25 cellular contexts compared by ENCODE assay signal in the genomic region with DNA sequence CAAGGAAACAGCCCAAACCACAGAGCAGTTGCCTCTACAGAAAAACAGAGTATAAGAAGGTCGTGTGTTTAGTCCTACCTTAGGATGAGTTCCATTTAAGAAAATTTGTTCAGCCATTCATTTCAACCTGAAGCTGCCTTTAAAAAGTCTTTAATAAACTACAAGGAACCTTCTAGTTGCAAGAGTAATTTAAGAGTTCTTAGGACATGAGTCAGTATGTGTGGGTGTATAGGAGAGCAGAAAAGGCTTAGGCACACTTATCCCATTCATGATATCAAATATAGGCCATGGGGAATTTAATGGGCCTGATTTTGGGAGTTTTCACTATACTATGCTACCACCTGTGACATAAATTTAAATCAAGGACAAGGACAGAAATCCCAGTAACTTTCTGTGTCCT.
A peak's percentile ranks its signal among the peaks of the same experiment; 100 is the strongest.
DNase-seq lines count a peak whose midpoint lies in the region; ATAC-seq and TF ChIP-seq lines count a peak whose summit lies in the region.
"Had no signal": no experiment of that assay in that cellular context is flagged by ENCODE, and none has a peak within 500 bp of the region (broad histone marks: within the 10 kb centered on the region; RNA-seq: fewer than 3 reads in every experiment).

No MANE protein-coding gene starts in this region.

- TF ChIP-seq CTCF in kidney epithelial cell (IDR thresholded peaks at IDR 0.05; ENCODE audit: insufficient read depth, low read length, poor library complexity, severe bottlenecking) (no peak), left ventricle myocardium inferior (IDR thresholded peaks at IDR 0.05; ENCODE audit: borderline replicate concordance) (no peak)

- no peaks in the 10 kb centered on the region for H3K4me1 ChIP-seq in left ventricle myocardium inferior
- H3K4me1 ChIP-seq in right cardiac atrium (ENCODE audit: control insufficient read depth, insufficient read depth, low read length): no peaks in the 10 kb centered on the region
- H3K4me1 ChIP-seq: parathyroid adenoma, testis had no signal

- H3K4me3 Mint-ChIP-seq in activated naive CD8-positive, alpha-beta T cell: no peak overlapping the region
- H3K4me3 Mint-ChIP-seq in activated naive CD8-positive, alpha-beta T cell treated with anti-CD3 and anti-CD28 coated beads for 36 hours: no peak overlapping the region
- H3K4me3 Mint-ChIP-seq: activated CD8-positive, alpha-beta T cell treated with anti-CD3 and anti-CD28 coated beads for 36 hours; CD4-positive, CD25-positive, alpha-beta regulatory T cell; T-helper 1 cell treated with Interleukin-12 subunit alpha and Interleukin-12 subunit beta and Interleukin-4 antibody, amounts not matched to agents 30 μg/mL and 1 μg/mL, for 36 hours had no signal

- H3K36me3 ChIP-seq in kidney epithelial cell (ENCODE audit: control insufficient read depth, insufficient read depth, low read length) (no peaks in the 10 kb centered on the region), left ventricle myocardium inferior (no peaks in the 10 kb centered on the region)

- no peaks in the 10 kb centered on the region for H3K9me3 Mint-ChIP-seq in activated naive CD8-positive, alpha-beta T cell (ENCODE audit: low read depth)
- no peaks in the 10 kb centered on the region for H3K9me3 Mint-ChIP-seq in activated naive CD8-positive, alpha-beta T cell treated with anti-CD3 and anti-CD28 coated beads for 36 hours
- H3K9me3 Mint-ChIP-seq: activated CD8-positive, alpha-beta T cell treated with anti-CD3 and anti-CD28 coated beads for 36 hours; T-helper 1 cell treated with Interleukin-12 subunit alpha and Interleukin-12 subunit beta and Interleukin-4 antibody, amounts not matched to agents 30 μg/mL and 1 μg/mL, for 36 hours had no signal

- 61% methylated on average over 1 of the region's 1 CpG for WGBS in right cardiac atrium

- peak overlapping the region; percentile 11 for H3K27ac Mint-ChIP-seq in activated naive CD8-positive, alpha-beta T cell
- H3K27ac Mint-ChIP-seq in activated naive CD8-positive, alpha-beta T cell treated with anti-CD3 and anti-CD28 coated beads for 36 hours: no peak overlapping the region
- H3K27ac Mint-ChIP-seq: activated CD8-positive, alpha-beta T cell treated with anti-CD3 and anti-CD28 coated beads for 36 hours; activated naive CD4-positive, alpha-beta T cell treated with anti-CD3 and anti-CD28 coated beads, Interleukin-2, amount 50 U/mL, for 72 hours; T-helper 1 cell treated with Interleukin-12 subunit alpha and Interleukin-12 subunit beta and Interleukin-4 antibody, amounts not matched to agents 30 μg/mL and 1 μg/mL, for 36 hours had no signal

- DNase-seq in activated naive CD8-positive, alpha-beta T cell treated with anti-CD3 and anti-CD28 coated beads for 36 hours: no peak
- DNase-seq in astrocyte of the hippocampus (ENCODE audit: low read depth, low spot score): peak; percentile 2
- peak; percentile 7 for DNase-seq in kidney epithelial cell (ENCODE audit: low read depth)
- DNase-seq in activated CD4-positive, alpha-beta T cell treated with anti-CD3 and anti-CD28 coated beads for 48 hours: no peak
- no peak for DNase-seq in NCI-H69 (lab: John Stamatoyannopoulos, UW)
- DNase-seq in left ventricle myocardium inferior: no peak
- no peak for DNase-seq in right cardiac atrium
- DNase-seq: activated CD8-positive, alpha-beta T cell treated with anti-CD3 and anti-CD28 coated beads for 36 hours; CD4-positive, CD25-positive, alpha-beta regulatory T cell; cerebellar nuclear complex; dorsolateral prefrontal cortex; mammary epithelial cell; NCI-H1417; NCI-H2107; NCI-H446; stimulated activated naive CD8-positive, alpha-beta T cell treated with anti-CD3 and anti-CD28 coated beads, Interleukin-15, Interleukin-2, amounts not matched to agents 100 U/mL and 50 U/mL, for 24 hours; testis had no signal

- no peak overlapping the region for H3K4me3 ChIP-seq in kidney epithelial cell (ENCODE audit: low read depth, low read length)
- H3K4me3 ChIP-seq in left ventricle myocardium inferior: no peak overlapping the region
- no peak overlapping the region for H3K4me3 ChIP-seq in right cardiac atrium (ENCODE audit: low read length)
- H3K4me3 ChIP-seq: dorsolateral prefrontal cortex, SK-N-MC, testis had no signal

- H3K9me3 ChIP-seq in left ventricle myocardium inferior (replicated peaks) (no peaks in the 10 kb centered on the region), right cardiac atrium (ENCODE audit: control insufficient read depth, low read length) (no peaks in the 10 kb centered on the region)
- H3K9me3 ChIP-seq: testis had no signal

- intact Hi-C loops in left ventricle myocardium inferior (cut with micrococcal nuclease): no loop called here
- intact Hi-C loops in right cardiac atrium (cut with DNase I): no loop called here

- peaks cover 8% of the 10 kb centered on the region for H3K27me3 Mint-ChIP-seq in activated naive CD8-positive, alpha-beta T cell
- H3K27me3 Mint-ChIP-seq in activated naive CD8-positive, alpha-beta T cell treated with anti-CD3 and anti-CD28 coated beads for 36 hours: no peaks in the 10 kb centered on the region
- H3K27me3 Mint-ChIP-seq: CD4-positive, CD25-positive, alpha-beta regulatory T cell had no signal

- H3K27ac ChIP-seq in left ventricle myocardium inferior (replicated peaks) (no peak overlapping the region), right cardiac atrium (ENCODE audit: low read length) (no peak overlapping the region)
- H3K27ac ChIP-seq: 22Rv1, dorsolateral prefrontal cortex, parathyroid adenoma, SK-N-MC, testis had no signal

- no peaks in the 10 kb centered on the region for H3K4me1 Mint-ChIP-seq in activated naive CD8-positive, alpha-beta T cell (ENCODE audit: low read depth)
- no peaks in the 10 kb centered on the region for H3K4me1 Mint-ChIP-seq in activated naive CD8-positive, alpha-beta T cell treated with anti-CD3 and anti-CD28 coated beads for 36 hours
- H3K4me1 Mint-ChIP-seq: CD4-positive, CD25-positive, alpha-beta regulatory T cell had no signal

- H3K36me3 Mint-ChIP-seq in activated naive CD8-positive, alpha-beta T cell: no peaks in the 10 kb centered on the region
- no peaks in the 10 kb centered on the region for H3K36me3 Mint-ChIP-seq in activated naive CD8-positive, alpha-beta T cell treated with anti-CD3 and anti-CD28 coated beads for 36 hours
- H3K36me3 Mint-ChIP-seq: activated naive CD4-positive, alpha-beta T cell treated with anti-CD3 and anti-CD28 coated beads, Interleukin-2, amount 50 U/mL, for 72 hours; CD4-positive, CD25-positive, alpha-beta regulatory T cell had no signal

- no peaks in the 10 kb centered on the region for H3K27me3 ChIP-seq in kidney epithelial cell (ENCODE audit: control insufficient read depth, insufficient read depth, low read length)
- H3K27me3 ChIP-seq in left ventricle myocardium inferior (ENCODE audit: low read depth): no peaks in the 10 kb centered on the region
- H3K27me3 ChIP-seq in right cardiac atrium (ENCODE audit: control insufficient read depth, insufficient read depth): no peaks in the 10 kb centered on the region
- H3K27me3 ChIP-seq: testis had no signal

- no peak for ATAC-seq in right cardiac atrium
- ATAC-seq: activated CD4-positive, CD25-positive, alpha-beta regulatory T cell treated with anti-CD3 and anti-CD28 coated beads, Interleukin-2, amount 50 U/mL, for 24 hours; activated CD8-positive, alpha-beta T cell treated with anti-CD3 and anti-CD28 coated beads for 36 hours; activated naive CD4-positive, alpha-beta T cell treated with anti-CD3 and anti-CD28 coated beads, Interleukin-2, amount 50 U/mL, for 72 hours; sciatic nerve; stimulated activated naive CD8-positive, alpha-beta T cell treated with anti-CD3 and anti-CD28 coated beads, Interleukin-15, Interleukin-2, amounts not matched to agents 100 U/mL and 50 U/mL, for 24 hours had no signal

Comparison
In these comparisons a context has a peak if more than half of its experiments do, and no peak if none do; other contexts are left out.
1. DNase-seq: peak in astrocyte of the hippocampus (single experiment) and kidney epithelial cell (single experiment); none in activated naive CD8-positive, alpha-beta T cell treated with anti-CD3 and anti-CD28 coated beads for 36 hours (single experiment), activated CD4-positive, alpha-beta T cell treated with anti-CD3 and anti-CD28 coated beads for 48 hours (single experiment), NCI-H69 (single experiment), left ventricle myocardium inferior (single experiment) and right cardiac atrium (0 of 3).